Comparison of ENCODE assay signal across 9 cellular contexts in genomic region chr2:37672870-37673184, GRCh38. TPM values are rescaled to one million over a fixed set of nuclear protein-coding genes. Genes with fewer than 3 reads are reported as not detected.
DNase-seq lines count a peak whose midpoint lies in the region; ATAC-seq and TF ChIP-seq lines count a peak whose summit lies in the region.
"Had no signal": no experiment of that assay in that cellular context is flagged by ENCODE, and none has a peak within 500 bp of the region (broad histone marks: within the 10 kb centered on the region; RNA-seq: fewer than 3 reads in every experiment).

No MANE protein-coding gene starts in this region.

- DNase-seq in right atrium auricular region (ENCODE audit: low spot score) (no peak), left cardiac atrium (no peak), cardiac fibroblast (ENCODE audit: low read depth in 2 of 2) (no peak), mucosa of descending colon (no peak), SHP77 treated with DMSO at 0.1 percent for 48 hours (lab: John Stamatoyannopoulos, UW) (no peak), AML-193 (lab: John Stamatoyannopoulos, UW) (no peak), SW480 (ENCODE audit: low spot score) (no peak)
- DNase-seq: NCI-H1436 treated with DMSO at 0.1 percent for 48 hours had no signal

- H3K9me3 ChIP-seq in right atrium auricular region (no peaks in the 10 kb centered on the region), mucosa of descending colon (no peaks in the 10 kb centered on the region)

- no peaks in the 10 kb centered on the region for H3K27me3 ChIP-seq in right atrium auricular region

- peaks cover 0 to 17% of the 10 kb centered on the region in 2 donors for H3K4me1 ChIP-seq in right atrium auricular region
- peaks cover 3% of the 10 kb centered on the region for H3K4me1 ChIP-seq in mucosa of descending colon (ENCODE audit: low read depth)

- no peaks in the 10 kb centered on the region for H3K36me3 ChIP-seq in right atrium auricular region
- H3K36me3 ChIP-seq in mucosa of descending colon (ENCODE audit: low read depth): no peaks in the 10 kb centered on the region

- TF ChIP-seq CTCF in right atrium auricular region (IDR thresholded peaks at IDR 0.05): no peak
- TF ChIP-seq CTCF in cardiac fibroblast (IDR thresholded peaks at IDR 0.05; ENCODE audit: low read depth, low read length): no peak
- no peak for TF ChIP-seq CTCF in mucosa of descending colon (IDR thresholded peaks at IDR 0.05)

- H3K4me3 ChIP-seq in right atrium auricular region (peak overlapping the region; percentile 88 to 97), cardiac fibroblast (replicated peaks in 1 of 2; ENCODE audit: low read depth in 2 of 2, low read length in 2 of 2) (peak overlapping the region; percentile 80 to 88), mucosa of descending colon (peak overlapping the region; percentile 72)

- intact Hi-C loops in left cardiac atrium (cut with DNase I) (loop anchor here in 1 of 2 donors (5.0 kb wide), 1 partner anchor 154 kb away; no protein-coding TSS in a partner anchor), mucosa of descending colon (cut with DNase I, micrococcal nuclease) (loop anchor here in 1 of 2 donors (10.0 kb wide), 1 partner anchor 112 kb away; no protein-coding TSS in a partner anchor)

- H3K27ac ChIP-seq in right atrium auricular region: peak overlapping the region; percentile 96 to 99

- ATAC-seq in left cardiac atrium: no peak
- no peak for ATAC-seq in mucosa of descending colon
- ATAC-seq in GM19035 (IDR thresholded peaks at IDR 0.05; ENCODE audit: unreplicated experiment): no peak

RNA-seq across cellular contexts. Expression of gene CDC42EP3, which starts 1.4 kb away (rescaled TPM):
- total RNA-seq in right atrium auricular region: 100 to 1,000 TPM in 1 of 2 donors, 10 to 100 TPM in 1; 38.5 to 105 TPM
- total RNA-seq in left cardiac atrium: 10 to 100 TPM; 44.3 to 81.4 TPM
- 10 to 100 TPM; 27.9 to 67.0 (median 30.1) TPM for total RNA-seq in mucosa of descending colon
